ENCODE assay signal across 25 cellular contexts in the genomic region with DNA sequence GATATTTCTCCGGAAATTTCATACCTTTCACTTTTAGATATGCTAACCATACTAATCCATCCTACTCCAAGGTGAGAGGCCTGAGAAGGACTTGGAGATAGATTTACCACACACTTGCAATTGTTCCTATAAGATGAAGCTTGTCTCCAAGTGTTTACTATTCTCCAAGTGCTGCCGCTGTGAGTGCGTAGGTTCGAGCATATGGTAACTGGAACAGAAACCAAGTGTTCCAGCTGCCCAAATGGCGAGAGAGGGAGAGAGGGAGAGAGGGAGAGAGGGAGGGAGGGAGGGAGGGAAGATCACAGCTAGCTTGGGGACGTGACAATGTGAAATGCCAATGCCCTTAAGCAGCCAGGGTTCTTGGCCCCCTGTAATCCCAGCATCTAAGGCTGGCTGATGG. TPM values are rescaled to one million over a fixed set of nuclear protein-coding genes. Genes with fewer than 3 reads are reported as not detected.
A peak's percentile ranks its signal among the peaks of the same experiment; 100 is the strongest.
DNase-seq lines count a peak whose midpoint lies in the region; ATAC-seq and TF ChIP-seq lines count a peak whose summit lies in the region.
"Had no signal": no experiment of that assay in that cellular context is flagged by ENCODE, and none has a peak within 500 bp of the region (broad histone marks: within the 10 kb centered on the region; RNA-seq: fewer than 3 reads in every experiment).

No MANE protein-coding gene starts in this region.

- H3K27ac Mint-ChIP-seq in Caco-2 (ENCODE audit: unreplicated experiment) = no peak overlapping the region
- H3K27ac Mint-ChIP-seq in natural killer cell treated with Interleukin-12 subunit alpha and Interleukin-12 subunit beta and Interleukin-15 and Interleukin-18, amount 100 ng/mL, for 72 hours = no peak overlapping the region
- H3K27ac Mint-ChIP-seq: activated naive CD8-positive, alpha-beta T cell treated with anti-CD3 and anti-CD28 coated beads, Interleukin-2, amount 50 U/mL, for 24 hours; activated T-helper 2 cell treated with anti-CD3 and anti-CD28 coated beads, Interferon-gamma antibody, Interleukin-2, Interleukin-4, amounts not matched to agents 10 μg/mL and 5 μg/mL and 100 μg/mL, durations not matched to agents 14 hours and 24 hours and 36 hours; memory B cell had no signal

- H3K36me3 ChIP-seq in prostate gland (no peaks in the 10 kb centered on the region), Caco-2 (ENCODE audit: control insufficient read depth, insufficient read depth, low read length) (peaks cover 1% of the 10 kb centered on the region; the same call in 1 of the 2 replicates)
- peaks cover 79% of the 10 kb centered on the region for H3K36me3 ChIP-seq in effector memory CD4-positive, alpha-beta T cell (ENCODE audit: control insufficient read depth, insufficient read depth, low read length)
- H3K36me3 ChIP-seq: ovary, uterus had no signal

- CTCF ChIA-PET in Caco-2 (lab: Charles Lee) = interaction anchor here (1.3 kb wide), 1 partner anchor 189 kb away, joined by 3 read pairs; no protein-coding TSS in a partner anchor

- peaks cover 27% of the 10 kb centered on the region for H3K4me1 Mint-ChIP-seq in Caco-2 (ENCODE audit: low read depth, unreplicated experiment)
- peaks cover 7 to 11% of the 10 kb centered on the region in 2 donors for H3K4me1 Mint-ChIP-seq in natural killer cell treated with Interleukin-12 subunit alpha and Interleukin-12 subunit beta and Interleukin-15 and Interleukin-18, amount 100 ng/mL, for 72 hours (ENCODE audit: low read depth in 2 of 2)
- H3K4me1 Mint-ChIP-seq: memory B cell had no signal

- H3K4me3 ChIP-seq in prostate gland = no peak overlapping the region
- no peak overlapping the region for H3K4me3 ChIP-seq in Caco-2 (ENCODE audit: low read depth, low read length)
- no peak overlapping the region for H3K4me3 ChIP-seq in effector memory CD4-positive, alpha-beta T cell (ENCODE audit: insufficient read depth, low read depth, low read length, poor library complexity, severe bottlenecking)
- H3K4me3 ChIP-seq: ovary, uterus had no signal

- H3K27ac ChIP-seq in 22Rv1 = peak overlapping the region; percentile 38; the same call in 1 of the 2 replicates
- peak overlapping the region; percentile 78 for H3K27ac ChIP-seq in epithelial cell of prostate
- peak overlapping the region; percentile 13 to 19 for H3K27ac ChIP-seq in prostate gland
- H3K27ac ChIP-seq in effector memory CD4-positive, alpha-beta T cell (ENCODE audit: insufficient read depth, low read length, poor library complexity, severe bottlenecking) = no peak overlapping the region
- H3K27ac ChIP-seq: brain microvascular endothelial cell, ovary, uterus had no signal

- no peaks in the 10 kb centered on the region for H3K27me3 Mint-ChIP-seq in Caco-2 (ENCODE audit: insufficient read depth, unreplicated experiment)
- H3K27me3 Mint-ChIP-seq in natural killer cell treated with Interleukin-12 subunit alpha and Interleukin-12 subunit beta and Interleukin-15 and Interleukin-18, amount 100 ng/mL, for 72 hours = no peaks in the 10 kb centered on the region
- H3K27me3 Mint-ChIP-seq: activated naive CD8-positive, alpha-beta T cell treated with anti-CD3 and anti-CD28 coated beads, Interleukin-2, amount 50 U/mL, for 24 hours; memory B cell; naive thymus-derived CD4-positive, alpha-beta T cell; stimulated activated naive CD8-positive, alpha-beta T cell treated with anti-CD3 and anti-CD28 coated beads, Interleukin-15, amount 100 ng/mL, for 72 hours had no signal

- no peaks in the 10 kb centered on the region for H3K9me3 Mint-ChIP-seq in Caco-2 (ENCODE audit: unreplicated experiment)
- H3K9me3 Mint-ChIP-seq in natural killer cell treated with Interleukin-12 subunit alpha and Interleukin-12 subunit beta and Interleukin-15 and Interleukin-18, amount 100 ng/mL, for 72 hours = no peaks in the 10 kb centered on the region
- H3K9me3 Mint-ChIP-seq: activated naive CD8-positive, alpha-beta T cell treated with anti-CD3 and anti-CD28 coated beads, Interleukin-2, amount 50 U/mL, for 24 hours; activated T-helper 2 cell treated with anti-CD3 and anti-CD28 coated beads, Interferon-gamma antibody, Interleukin-2, Interleukin-4, amounts not matched to agents 10 μg/mL and 5 μg/mL and 100 μg/mL, durations not matched to agents 14 hours and 24 hours and 36 hours; memory B cell; naive thymus-derived CD4-positive, alpha-beta T cell; stimulated activated naive CD8-positive, alpha-beta T cell treated with anti-CD3 and anti-CD28 coated beads, Interleukin-15, amount 100 ng/mL, for 72 hours had no signal

- no peak for ATAC-seq in natural killer cell treated with Interleukin-12 subunit alpha and Interleukin-12 subunit beta and Interleukin-15 and Interleukin-18, amount 100 ng/mL, for 72 hours
- ATAC-seq: activated naive CD8-positive, alpha-beta T cell treated with anti-CD3 and anti-CD28 coated beads, Interleukin-2, amount 50 U/mL, for 24 hours; naive thymus-derived CD4-positive, alpha-beta T cell; stimulated activated naive CD8-positive, alpha-beta T cell treated with anti-CD3 and anti-CD28 coated beads, Interleukin-15, amount 100 ng/mL, for 72 hours had no signal

- peak; percentile 30 for DNase-seq in NCI-H1694 (lab: John Stamatoyannopoulos, UW)
- no peak for DNase-seq in epithelial cell of prostate (ENCODE audit: low read depth, low spot score)
- DNase-seq in prostate gland (ENCODE audit: low spot score) = no peak
- DNase-seq in T1000 (lab: John Stamatoyannopoulos, UW) = no peak
- no peak for DNase-seq in Caco-2
- DNase-seq in natural killer cell treated with Interleukin-12 subunit alpha and Interleukin-12 subunit beta and Interleukin-15 and Interleukin-18, amount 100 ng/mL, for 72 hours (ENCODE audit: low spot score) = no peak
- DNase-seq in effector memory CD4-positive, alpha-beta T cell = no peak
- DNase-seq: ACHN; activated CD4-positive, alpha-beta T cell treated with anti-CD3 and anti-CD28 coated beads for 48 hours; activated naive CD8-positive, alpha-beta T cell treated with anti-CD3 and anti-CD28 coated beads, Interleukin-2, amount 50 U/mL, for 24 hours; brain microvascular endothelial cell; cortex of kidney; foreskin melanocyte; Karpas-422; naive thymus-derived CD4-positive, alpha-beta T cell; NCI-H2081; NCI-H774; SHP77 treated with DMSO at 0.1 percent for 48 hours; stimulated activated CD4-positive, alpha-beta T cell treated with anti-CD3 and anti-CD28 coated beads, Interleukin-4, amount 100 ng/mL, for 1 hour; stimulated activated naive CD8-positive, alpha-beta T cell treated with anti-CD3 and anti-CD28 coated beads, Interleukin-15, amount 100 ng/mL, for 72 hours had no signal

- POLR2A ChIA-PET in Caco-2 (lab: Charles Lee) = no interaction called here

- intact Hi-C loops in prostate gland (cut with DNase I) = no loop called here
- intact Hi-C loops in Caco-2 (cut with micrococcal nuclease; ENCODE audit: unreplicated experiment) = no loop called here

- BruUV-seq in Caco-2 (replicated peaks; lab: Mats Ljungman, UMichigan) = no TSS peak

- peaks cover 62% of the 10 kb centered on the region for H3K36me3 Mint-ChIP-seq in Caco-2 (ENCODE audit: insufficient read depth, unreplicated experiment)
- H3K36me3 Mint-ChIP-seq in natural killer cell treated with Interleukin-12 subunit alpha and Interleukin-12 subunit beta and Interleukin-15 and Interleukin-18, amount 100 ng/mL, for 72 hours = peaks cover 27% of the 10 kb centered on the region

- H3K9me3 ChIP-seq in prostate gland (no peaks in the 10 kb centered on the region), Caco-2 (no peaks in the 10 kb centered on the region)
- H3K9me3 ChIP-seq in effector memory CD4-positive, alpha-beta T cell (ENCODE audit: control insufficient read depth, low read length) = no peaks in the 10 kb centered on the region
- H3K9me3 ChIP-seq: ovary, uterus had no signal

- H3K4me1 ChIP-seq in prostate gland (replicated peaks) (peaks cover 1% of the 10 kb centered on the region), Caco-2 (peaks cover 1% of the 10 kb centered on the region)
- H3K4me1 ChIP-seq in effector memory CD4-positive, alpha-beta T cell (ENCODE audit: control insufficient read depth, insufficient read depth, low read length, poor library complexity, severe bottlenecking) = no peaks in the 10 kb centered on the region
- H3K4me1 ChIP-seq: uterus had no signal

- no peak overlapping the region for H3K4me3 Mint-ChIP-seq in Caco-2 (ENCODE audit: unreplicated experiment)
- H3K4me3 Mint-ChIP-seq in natural killer cell treated with Interleukin-12 subunit alpha and Interleukin-12 subunit beta and Interleukin-15 and Interleukin-18, amount 100 ng/mL, for 72 hours = no peak overlapping the region
- H3K4me3 Mint-ChIP-seq: activated naive CD8-positive, alpha-beta T cell treated with anti-CD3 and anti-CD28 coated beads, Interleukin-2, amount 50 U/mL, for 24 hours; memory B cell; naive thymus-derived CD4-positive, alpha-beta T cell; stimulated activated naive CD8-positive, alpha-beta T cell treated with anti-CD3 and anti-CD28 coated beads, Interleukin-15, amount 100 ng/mL, for 72 hours had no signal

- no peak for TF ChIP-seq POLR2A in prostate gland (IDR thresholded peaks at IDR 0.05)

- H3K27me3 ChIP-seq in prostate gland (replicated peaks; ENCODE audit: insufficient read depth) (no peaks in the 10 kb centered on the region), Caco-2 (replicated peaks; ENCODE audit: control insufficient read depth, insufficient read depth, low read length) (no peaks in the 10 kb centered on the region)
- no peaks in the 10 kb centered on the region for H3K27me3 ChIP-seq in effector memory CD4-positive, alpha-beta T cell (replicated peaks; ENCODE audit: control insufficient read depth, insufficient read depth, low read length, poor library complexity, severe bottlenecking)
- H3K27me3 ChIP-seq: brain microvascular endothelial cell, ovary, uterus had no signal

- WGBS in prostate gland = 51% methylated on average over 6 of the region's 6 CpGs

- no peak for TF ChIP-seq CTCF in 22Rv1 (IDR thresholded peaks at IDR 0.05)
- TF ChIP-seq CTCF in prostate gland (IDR thresholded peaks at IDR 0.05) = no peak
- TF ChIP-seq CTCF in Caco-2 (IDR thresholded peaks at IDR 0.05; ENCODE audit: insufficient read depth in 1 of 2, low read depth in 1 of 2, low read length in 1 of 2, severe bottlenecking in 1 of 2, unreplicated experiment in 1 of 2) = no peak

RNA-seq across cellular contexts. Expression of a gene that starts 21.5 kb away (rescaled TPM):
- total RNA-seq in prostate gland (10 to 100 TPM; 42.5 to 82.6 TPM), Caco-2 (2022) (61.4 and 68.8 TPM in 2 replicates)
- 100 to 1,000 TPM; 102 to 124 TPM for total RNA-seq in natural killer cell treated with Interleukin-12 subunit alpha and Interleukin-12 subunit beta and Interleukin-15 and Interleukin-18, amount 100 ng/mL, for 72 hours

RNA-seq across cellular contexts. Expression of a gene that starts 49.4 kb away (rescaled TPM):
- total RNA-seq in prostate gland (100 to 1,000 TPM in 1 of 2 donors, 10 to 100 TPM in 1; 92.8 to 124 TPM), Caco-2 (2022) (147 and 148 TPM in 2 replicates)
- 10 to 100 TPM; 59.1 to 86.2 TPM for total RNA-seq in natural killer cell treated with Interleukin-12 subunit alpha and Interleukin-12 subunit beta and Interleukin-15 and Interleukin-18, amount 100 ng/mL, for 72 hours

RNA-seq across cellular contexts. Expression of a gene that starts 49.7 kb away (rescaled TPM):
- total RNA-seq in prostate gland (10 to 100 TPM; 32.9 to 33.5 TPM), Caco-2 (2022) (13.0 and 19.7 TPM in 2 replicates)
- total RNA-seq in natural killer cell treated with Interleukin-12 subunit alpha and Interleukin-12 subunit beta and Interleukin-15 and Interleukin-18, amount 100 ng/mL, for 72 hours = 10 to 100 TPM; 17.3 to 34.4 TPM
